In genomic region chr13:48231948-48232347, GRCh38 we compare ENCODE assay signal across 11 cellular contexts. TPM values are rescaled to one million over a fixed set of nuclear protein-coding genes. Genes with fewer than 3 reads are reported as not detected.
DNase-seq lines count a peak whose midpoint lies in the region; ATAC-seq, FAIRE-seq and TF ChIP-seq lines count a peak whose summit lies in the region.
"Had no signal": no experiment of that assay in that cellular context is flagged by ENCODE, and none has a peak within 500 bp of the region (broad histone marks: within the 10 kb centered on the region; RNA-seq: fewer than 3 reads in every experiment).

No MANE protein-coding gene starts in this region.

- POLR2A ChIA-PET in HepG2 (lab: Yijun Ruan, JAX), result interaction anchor here (0.6 to 2.8 kb wide), 16 partner anchors 10 to 311 kb away, joined by 3 to 29 read pairs (median 6); partner anchors contain the start of genes MED4, RCBTB2 and SUCLA2

- TF ChIP-seq RAD21 in HepG2 (CRISPR knock-in tag; IDR thresholded peaks at IDR 0.05), result no peak

- no peak for TF ChIP-seq POLR2A in HepG2 (IDR thresholded peaks at IDR 0.05; ENCODE audit: insufficient read depth in 1 of 2, low read depth in 2 of 2, low read length in 2 of 2)
- TF ChIP-seq POLR2A in right lobe of liver (IDR thresholded peaks at IDR 0.05), result no peak

- peak overlapping the region; percentile 95 for H3K4me2 ChIP-seq in HepG2 (ENCODE audit: low read depth, low read length)

- peak overlapping the region; percentile 97 to 99 (median 97) for H3K4me3 Mint-ChIP-seq in nephron

- peak overlapping the region; percentile 56 for H2AFZ ChIP-seq in HepG2 (ENCODE audit: low read length)

- peaks cover 38% of the 10 kb centered on the region for H3K79me2 ChIP-seq in HepG2 (ENCODE audit: insufficient read depth, low read length)

- H3K9me3 ChIP-seq in HepG2 (ENCODE audit: low read length) (no peaks in the 10 kb centered on the region), right lobe of liver (no peaks in the 10 kb centered on the region), mucosa of descending colon (no peaks in the 10 kb centered on the region)

- no TSS peak for BruUV-seq in HepG2 (replicated peaks; lab: Mats Ljungman, UMichigan)

- H3K36me3 ChIP-seq in HepG2 (replicated peaks in 1 of 2; ENCODE audit: control insufficient read depth in 1 of 2, insufficient read depth in 2 of 2, low read length in 2 of 2) (no peaks in the 10 kb centered on the region), right lobe of liver (no peaks in the 10 kb centered on the region), mucosa of descending colon (ENCODE audit: low read depth) (no peaks in the 10 kb centered on the region)

- peak; percentile 29 for ATAC-seq in HepG2
- no peak for ATAC-seq in right lobe of liver
- no peak for ATAC-seq in mucosa of descending colon

- peak overlapping the region; percentile 96 to 99 (median 98) for H3K27ac Mint-ChIP-seq in nephron

- peaks cover 39% of the 10 kb centered on the region for H3K4me1 Mint-ChIP-seq in nephron

- H3K27me3 Mint-ChIP-seq in nephron (ENCODE audit: low read depth), result peaks cover 7% of the 10 kb centered on the region

- H3K27ac ChIP-seq in HepG2 (ENCODE audit: extremely low read length, insufficient read depth, low read length), result peak overlapping the region; percentile 98
- H3K27ac ChIP-seq in right lobe of liver, result no peak overlapping the region
- H3K27ac ChIP-seq in cingulate gyrus (ENCODE audit: low read depth, low read length), result peak overlapping the region; percentile 13
- no peak overlapping the region for H3K27ac ChIP-seq in substantia nigra (ENCODE audit: low read depth, low read length, poor library complexity, severe bottlenecking)

- H3K36me3 Mint-ChIP-seq in nephron (ENCODE audit: low read depth), result peaks cover 3% of the 10 kb centered on the region

- H3K4me3 ChIP-seq in HepG2 (replicated peaks in 1 of 3; ENCODE audit: insufficient read depth in 1 of 3, low read depth in 2 of 3, low read length in 3 of 3), result peak overlapping the region; percentile 81 to 99 (median 98)
- H3K4me3 ChIP-seq in right lobe of liver, result no peak overlapping the region
- H3K4me3 ChIP-seq in mucosa of descending colon, result no peak overlapping the region

- FAIRE-seq in HepG2 (lab: Jason Lieb, UNC), result no peak
- FAIRE-seq: D721Med had no signal

- in situ Hi-C loops in HepG2 (cut with HindIII; ENCODE audit: extremely low pct_ligation_motif_present, low pct_unique_long_range_greater_than_20kb), result loop anchor here (5.0 kb wide), 1 partner anchor 105 kb away; no protein-coding TSS in a partner anchor

- no peaks in the 10 kb centered on the region for H3K9me3 Mint-ChIP-seq in nephron

- DNase-seq in HepG2 (ENCODE audit: low spot score), result no peak
- no peak for DNase-seq in right lobe of liver
- no peak for DNase-seq in substantia nigra (lab: John Stamatoyannopoulos, UW)
- DNase-seq in mucosa of descending colon, result no peak
- no peak for DNase-seq in NCI-H2029 (lab: John Stamatoyannopoulos, UW)
- DNase-seq in 8988T, result no peak
- DNase-seq: amniotic stem cell, NCI-H1417 treated with DMSO at 0.1 percent for 48 hours had no signal

- H3K9ac ChIP-seq in HepG2 (ENCODE audit: insufficient read depth, low read depth, low read length), result peak overlapping the region; percentile 83

- no peaks in the 10 kb centered on the region; a peak in 1 of 5 replicates for H3K27me3 ChIP-seq in HepG2 (ENCODE audit: control insufficient read depth in 1 of 2, insufficient read depth in 2 of 2, low read length in 2 of 2)
- H3K27me3 ChIP-seq in right lobe of liver, result no peaks in the 10 kb centered on the region

- CTCF ChIA-PET in HepG2 (lab: Yijun Ruan, JAX; ENCODE audit: low intra/inter-chr PET ratio, low total read pairs), result no interaction called here

- TF ChIP-seq EP300 in HepG2 (IDR thresholded peaks at IDR 0.05; ENCODE audit: low read depth in 2 of 2, low read length in 2 of 2) (no peak), HepG2 (CRISPR knock-in tag; IDR thresholded peaks at IDR 0.05; ENCODE audit: borderline replicate concordance) (no peak)

- TF ChIP-seq CTCF in HepG2 (CRISPR knock-in tag; IDR thresholded peaks at IDR 0.05) (no peak), right lobe of liver (IDR thresholded peaks at IDR 0.05) (no peak), nephron (IDR thresholded peaks at IDR 0.05; ENCODE audit: unreplicated experiment in 3 of 3) (no peak), mucosa of descending colon (IDR thresholded peaks at IDR 0.05) (no peak)

- H3K4me1 ChIP-seq in HepG2 (ENCODE audit: insufficient read depth, low read length), result peaks cover 75% of the 10 kb centered on the region
- H3K4me1 ChIP-seq in right lobe of liver, result peaks cover 0 to 27% (median 7%) of the 10 kb centered on the region in 4 donors
- H3K4me1 ChIP-seq in mucosa of descending colon (ENCODE audit: low read depth), result peaks cover 25% of the 10 kb centered on the region

- peaks cover 24% of the 10 kb centered on the region for H4K20me1 ChIP-seq in HepG2 (ENCODE audit: insufficient read depth, low read length)

- intact Hi-C loops in HepG2 (cut with micrococcal nuclease; ENCODE audit: unreplicated experiment), result loop anchor here (2.0 to 5.0 kb wide), 2 partner anchors 70 to 137 kb away; partner anchors contain the start of genes MED4 and RB1
- intact Hi-C loops in right lobe of liver (cut with DNase I), result loop anchor here in 1 of 2 donors (10.0 kb wide), 1 partner anchor 107 kb away; no protein-coding TSS in a partner anchor
- intact Hi-C loops in mucosa of descending colon (cut with DNase I, micrococcal nuclease), result no loop called here

TF ChIP-seq in HepG2, 621 proteins besides CTCF, POLR2A, EP300 and RAD21 (continues in another document):
- TF ChIP-seq ZNF292 (CRISPR knock-in tag; IDR thresholded peaks at IDR 0.05; ENCODE audit: borderline replicate concordance, low read depth) (no peak), CAMTA2 (CRISPR knock-in tag; IDR thresholded peaks at IDR 0.05; ENCODE audit: borderline replicate concordance) (no peak), PBX2 (CRISPR knock-in tag; IDR thresholded peaks at IDR 0.05) (no peak), ARID5B (CRISPR knock-in tag; IDR thresholded peaks at IDR 0.05) (no peak)

RNA-seq across cellular contexts. Expression of gene ITM2B, which starts 1.1 kb away (rescaled TPM):
- total RNA-seq in HepG2 (2016; rRNA removed; fragmentation: Illumina TruSeq; extraction: Trizol) (80.7 and 158 TPM in 2 replicates), right lobe of liver (100 to 1,000 TPM; 203 to 381 (median 320) TPM), mucosa of descending colon (100 to 1,000 TPM; 418 to 517 (median 511) TPM)
- total RNA-seq in HepG2 (2016; cell fraction: cytosol; rRNA removed; fragmentation: Illumina TruSeq; extraction: Trizol; ENCODE audit: low read depth), result 19.7 and 23.5 TPM in 2 replicates
- total RNA-seq in HepG2 (2016; cell fraction: insoluble cytoplasmic fraction; rRNA removed; fragmentation: Illumina TruSeq; extraction: Trizol), result 78.9 and 158 TPM in 2 replicates
- total RNA-seq in HepG2 (2016; cell fraction: membrane; rRNA removed; fragmentation: Illumina TruSeq; extraction: Trizol), result 28.8 and 29.1 TPM in 2 replicates
- 139 and 183 TPM in 2 replicates for total RNA-seq in HepG2 (2016; cell fraction: nucleus; rRNA removed; fragmentation: Illumina TruSeq; extraction: Trizol)
- 285 and 373 TPM in 2 replicates for polyA plus RNA-seq in HepG2 (2011; rRNA removed)
- 119 and 216 TPM in 2 replicates for polyA plus RNA-seq in HepG2 (2011; cell fraction: cytosol; rRNA removed)
- polyA plus RNA-seq in HepG2 (2011; cell fraction: nucleus; rRNA removed), result 51.2 and 79.9 TPM in 2 replicates
- polyA plus RNA-seq in HepG2 (2012), result 312 and 366 TPM in 2 replicates
- 32.7 and 38.7 TPM in 2 replicates for polyA plus RNA-seq in HepG2 (2016; cell fraction: cytosol; fragmentation: Illumina TruSeq; extraction: Trizol; ENCODE audit: low read depth)
- polyA plus RNA-seq in HepG2 (2016; cell fraction: insoluble cytoplasmic fraction; fragmentation: Illumina TruSeq; extraction: Trizol; ENCODE audit: low read depth), result 145 and 159 TPM in 2 replicates
- 44.0 and 47.1 TPM in 2 replicates for polyA plus RNA-seq in HepG2 (2016; cell fraction: membrane; fragmentation: Illumina TruSeq; extraction: Trizol; ENCODE audit: low read depth)
- polyA plus RNA-seq in HepG2 (2016; cell fraction: nucleus; fragmentation: Illumina TruSeq; extraction: Trizol; ENCODE audit: insufficient read depth, low read depth), result 391 and 415 TPM in 2 replicates
- 16.4 and 36.7 TPM in 2 replicates for polyA minus RNA-seq in HepG2 (2011; rRNA and poly(A)+ RNA removed; ENCODE audit: low replicate concordance)
- 139 and 194 TPM in 2 replicates for polyA minus RNA-seq in HepG2 (2011; cell fraction: cytosol; rRNA and poly(A)+ RNA removed)
- 29.0 and 53.7 TPM in 2 replicates for polyA minus RNA-seq in HepG2 (2011; cell fraction: nucleus; rRNA and poly(A)+ RNA removed)

Comparison
In these comparisons a context has a peak if more than half of its experiments do, and no peak if none do; other contexts are left out.
1. H3K27ac ChIP-seq: peak in HepG2 (single experiment) and cingulate gyrus (single experiment); none in right lobe of liver (0 of 3) and substantia nigra (single experiment).
2. H3K4me3 ChIP-seq: peak in HepG2 (3 of 3); none in right lobe of liver (0 of 3) and mucosa of descending colon (single experiment).